20 cellular contexts compared by ENCODE assay signal in genomic region chrX:17206584-17206983, GRCh38.
A peak's percentile ranks its signal among the peaks of the same experiment; 100 is the strongest.
DNase-seq lines count a peak whose midpoint lies in the region; ATAC-seq, FAIRE-seq and TF ChIP-seq lines count a peak whose summit lies in the region.
"Had no signal": no experiment of that assay in that cellular context is flagged by ENCODE, and none has a peak within 500 bp of the region (broad histone marks: within the 10 kb centered on the region; RNA-seq: fewer than 3 reads in every experiment).

No MANE protein-coding gene starts in this region.

- peak; percentile 93 for FAIRE-seq in H1 (lab: Jason Lieb, UNC)
- FAIRE-seq: A204.1, D721Med, G401.6, GM12891, GM19239, H54, K562 had no signal

- H3K4me3 Mint-ChIP-seq in activated T-cell treated with anti-CD3 and anti-CD28 coated beads, Interleukin-2, amount 50 U/mL, for 4 hours: no peak overlapping the region
- H3K4me3 Mint-ChIP-seq: CD4-positive, alpha-beta T cell had no signal

- no peak overlapping the region for H2BK20ac ChIP-seq in H1 (ENCODE audit: low read length)

- ATAC-seq in activated T-cell treated with anti-CD3 and anti-CD28 coated beads, Interleukin-2, amount 50 U/mL, for 4 hours: no peak
- ATAC-seq: K562 had no signal

- H4K8ac ChIP-seq in H1 (ENCODE audit: extremely low read depth, insufficient read depth, low read length): no peak overlapping the region

- peak overlapping the region; percentile 19 to 33; a peak in 3 of 4 replicates for H3K4me2 ChIP-seq in H1 (ENCODE audit: insufficient read depth in 1 of 2, low read depth in 2 of 2, low read length in 2 of 2)

- CTCF ChIA-PET in H1 (lab: Charles Lee; ENCODE audit: partially characterized antibody): interaction anchor here (0.8 to 1.6 kb wide), 2 partner anchors 12 to 85 kb away, joined by 3 read pairs; no protein-coding TSS in a partner anchor

- H3K9ac ChIP-seq in HUES6 (ENCODE audit: low read length) (peak overlapping the region; percentile 31), H1 (replicated peaks in 1 of 4; ENCODE audit: extremely low read depth in 1 of 4, low read depth in 3 of 4, low read length in 3 of 4) (no peak overlapping the region), iPS-20b (ENCODE audit: low read depth, low read length) (peak overlapping the region; percentile 7; the same call in 1 of the 2 replicates)

- H2BK15ac ChIP-seq in H1 (ENCODE audit: low read length): no peak overlapping the region

- no peak for TF ChIP-seq EP300 in H1 (IDR thresholded peaks at IDR 0.05; ENCODE audit: borderline replicate concordance in 1 of 2, low read depth in 2 of 2, low read length in 2 of 2)

- DNase-seq in H7 (peak; percentile 17), H1 (ENCODE audit: low read depth in 1 of 2, low spot score in 2 of 2) (no peak), mesenteric fat pad (ENCODE audit: low spot score) (no peak)
- no peak for DNase-seq in activated CD4-positive, CD25-positive, alpha-beta regulatory T cell (lab: John Stamatoyannopoulos, UW)
- no peak for DNase-seq in activated T-cell treated with anti-CD3 and anti-CD28 coated beads, Interleukin-2, amount 50 U/mL, for 4 hours
- no peak for DNase-seq in activated CD8-positive, alpha-beta memory T cell treated with anti-CD3 and anti-CD28 coated beads for 24 hours
- DNase-seq: AML-193; Caco-2; CD4-positive, alpha-beta T cell; IMR-90 had no signal

- no peak overlapping the region for H3K23ac ChIP-seq in H1 (ENCODE audit: insufficient read length)

- no peak overlapping the region for H4K5ac ChIP-seq in H1 (ENCODE audit: insufficient read length, low read depth, low read length)

- H3K4me3 ChIP-seq in H7 (ENCODE audit: insufficient read depth, low read depth, low read length) (no peak overlapping the region), HUES6 (ENCODE audit: low read depth, low read length) (no peak overlapping the region; the same call in 1 of the 2 replicates), H1 (ENCODE audit: extremely low read depth in 1 of 4, insufficient read depth in 2 of 4, low read depth in 3 of 4, low read length in 4 of 4) (no peak overlapping the region), iPS-20b (ENCODE audit: low read length) (peak overlapping the region; percentile 22; the same call in 1 of the 2 replicates)
- H3K4me3 ChIP-seq: K562 had no signal

- 0 out of 2 replicates have a peak overlapping the region, but pooled peaks have one; percentile 71 for H2BK12ac ChIP-seq in H1 (ENCODE audit: low read depth, low read length)

- POLR2A ChIA-PET in H1 (lab: Charles Lee; ENCODE audit: partially characterized antibody): no interaction called here

- TF ChIP-seq POLR2A in H1 (IDR thresholded peaks at IDR 0.05; ENCODE audit: control extremely low read depth in 1 of 2, low read depth in 2 of 2, low read length in 2 of 2): no peak

- 8% methylated on average over 1 of the region's 1 CpG; no CpG with 5 or more reads in 1 of the 2 experiments for WGBS in H1 (ENCODE audit: extremely low coverage in 1 of 2, insufficient coverage in 1 of 2, insufficient read length in 1 of 2, insufficient replicate concordance in 2 of 2, low coverage in 1 of 2, low lambda C conversion rate in 2 of 2, missing lambda C conversion rate in 1 of 2), 2 experiments

- no peaks in the 10 kb centered on the region for H3K36me3 Mint-ChIP-seq in activated T-cell treated with anti-CD3 and anti-CD28 coated beads, Interleukin-2, amount 50 U/mL, for 4 hours (ENCODE audit: insufficient read depth)

- H3K56ac ChIP-seq in H1 (replicated peaks; ENCODE audit: insufficient read length, low read depth, low read length): no peak overlapping the region

- H3K4me1 ChIP-seq in HUES6 (ENCODE audit: control insufficient read depth, insufficient read depth, low read length): peaks cover 40% of the 10 kb centered on the region
- peaks cover 0 to 18% (median 9%) of the 10 kb centered on the region in 4 experiments; a peak in 3 of 7 replicates for H3K4me1 ChIP-seq in H1 (replicated peaks in 1 of 4; ENCODE audit: control insufficient read depth in 3 of 4, insufficient read depth in 4 of 4, low read length in 3 of 4)
- H3K4me1 ChIP-seq in iPS-20b (ENCODE audit: insufficient read depth, low read length): peaks cover 22% of the 10 kb centered on the region
- H3K4me1 ChIP-seq: Caco-2 had no signal

- no peak for TF ChIP-seq RAD21 in H1 (IDR thresholded peaks at IDR 0.05 in 1 of 2, conservative IDR thresholded peaks at IDR 0.05 in 1 of 2; ENCODE audit: low read depth in 2 of 2, low read length in 2 of 2)

- H2AK5ac ChIP-seq in H1 (ENCODE audit: low read depth, low read length): no peak overlapping the region

- H3K9me3 Mint-ChIP-seq in activated T-cell treated with anti-CD3 and anti-CD28 coated beads, Interleukin-2, amount 50 U/mL, for 4 hours: no peaks in the 10 kb centered on the region
- H3K9me3 Mint-ChIP-seq: CD4-positive, alpha-beta T cell had no signal

- H3K27me3 ChIP-seq in H7 (ENCODE audit: control insufficient read depth, insufficient read depth, low read length): no peaks in the 10 kb centered on the region
- peaks cover 3% of the 10 kb centered on the region; the same call in 1 of the 2 replicates for H3K27me3 ChIP-seq in HUES6 (ENCODE audit: control insufficient read depth, insufficient read depth, low read length)
- no peaks in the 10 kb centered on the region for H3K27me3 ChIP-seq in H1 (replicated peaks in 1 of 4; ENCODE audit: control insufficient read depth in 3 of 4, extremely low read depth in 1 of 4, insufficient read depth in 3 of 4, low read length in 3 of 4)
- H3K27me3 ChIP-seq in iPS-20b (ENCODE audit: insufficient read depth, low read length): no peaks in the 10 kb centered on the region

- no peaks in the 10 kb centered on the region for H3K79me2 ChIP-seq in H1 (ENCODE audit: control insufficient read depth in 1 of 2, insufficient read depth in 2 of 2, low read length in 2 of 2)

- H3K14ac ChIP-seq in H1 (ENCODE audit: insufficient read length): no peak overlapping the region

- H3K27me3 Mint-ChIP-seq in activated T-cell treated with anti-CD3 and anti-CD28 coated beads, Interleukin-2, amount 50 U/mL, for 4 hours (ENCODE audit: low read depth): peaks cover 2% of the 10 kb centered on the region
- H3K27me3 Mint-ChIP-seq: CD4-positive, alpha-beta T cell had no signal

- peak overlapping the region; percentile 81; the same call in 1 of the 2 replicates for H2BK5ac ChIP-seq in H1 (ENCODE audit: low read depth, low read length)

- H3K36me3 ChIP-seq in H7 (replicated peaks; ENCODE audit: control insufficient read depth, insufficient read depth, low read length): no peaks in the 10 kb centered on the region
- no peaks in the 10 kb centered on the region for H3K36me3 ChIP-seq in HUES6 (ENCODE audit: control insufficient read depth, insufficient read depth, low read length)
- H3K36me3 ChIP-seq in H1 (ENCODE audit: control insufficient read depth in 2 of 4, insufficient read depth in 4 of 4, low read length in 3 of 4): peaks cover 0 to 3% (median 0%) of the 10 kb centered on the region in 4 experiments; a peak in 2 of 8 replicates
- H3K36me3 ChIP-seq in iPS-20b (ENCODE audit: insufficient read depth, low read depth, low read length): no peaks in the 10 kb centered on the region

- H2BK120ac ChIP-seq in H1 (replicated peaks; ENCODE audit: low read depth, low read length): peak overlapping the region; percentile 57

- no peak overlapping the region for H3K4ac ChIP-seq in H1 (replicated peaks; ENCODE audit: insufficient read length, low read depth, low read length)

- H2AFZ ChIP-seq in H1 (ENCODE audit: low read length): no peak overlapping the region

- TF ChIP-seq CTCF in H1 (IDR thresholded peaks at IDR 0.05; ENCODE audit: control extremely low read depth in 1 of 3, insufficient read depth in 1 of 3, low read depth in 1 of 3, low read length in 3 of 3): no peak

- H3K23me2 ChIP-seq in H1 (ENCODE audit: low read depth, low read length): no peaks in the 10 kb centered on the region

- H3K18ac ChIP-seq in H1 (ENCODE audit: extremely low read depth, low read length): no peak overlapping the region

- peaks cover 17% of the 10 kb centered on the region for H3K9me3 ChIP-seq in HUES6 (ENCODE audit: control insufficient read depth, insufficient read depth, low read depth, low read length)
- peaks cover 4 to 7% of the 10 kb centered on the region in 2 experiments for H3K9me3 ChIP-seq in H1 (ENCODE audit: insufficient read depth in 2 of 2, low read depth in 1 of 2, low read length in 1 of 2)
- peaks cover 9% of the 10 kb centered on the region; the same call in 1 of the 2 replicates for H3K9me3 ChIP-seq in iPS-20b (ENCODE audit: insufficient read depth, low read depth, low read length)
- H3K9me3 ChIP-seq: Caco-2 had no signal

- peak overlapping the region; percentile 63 for H3K27ac ChIP-seq in HUES6 (ENCODE audit: low read depth, low read length)
- no peak overlapping the region for H3K27ac ChIP-seq in H1 (ENCODE audit: low read depth, low read length)
- H3K27ac ChIP-seq in iPS-20b (ENCODE audit: low read length): peak overlapping the region; percentile 93
- H3K27ac ChIP-seq: C4-2B had no signal

- H4K20me1 ChIP-seq in H1 (replicated peaks in 1 of 2; ENCODE audit: control insufficient read depth in 1 of 2, insufficient read depth in 2 of 2, low read length in 2 of 2): no peaks in the 10 kb centered on the region

- no peaks in the 10 kb centered on the region for H3K79me1 ChIP-seq in H1 (ENCODE audit: low read depth, low read length)

- no peaks in the 10 kb centered on the region for H3K4me1 Mint-ChIP-seq in activated T-cell treated with anti-CD3 and anti-CD28 coated beads, Interleukin-2, amount 50 U/mL, for 4 hours (ENCODE audit: low read depth)

- no peak overlapping the region for H4K91ac ChIP-seq in H1 (replicated peaks; ENCODE audit: insufficient read length, low read length)

TF ChIP-seq in H1, 55 proteins besides CTCF, POLR2A, EP300 and RAD21 (continues in another document):
- no peak for TF ChIP-seq USF2 (IDR thresholded peaks at IDR 0.05; ENCODE audit: low read length)
- no peak for TF ChIP-seq BCL11A (IDR thresholded peaks at IDR 0.05; ENCODE audit: low read depth in 2 of 2, low read length in 2 of 2)
- no peak for TF ChIP-seq YY1 (IDR thresholded peaks at IDR 0.05; ENCODE audit: low read depth, low read length)
- no peak for TF ChIP-seq CBX8 (IDR thresholded peaks at IDR 0.05; ENCODE audit: borderline replicate concordance, low read depth, low read length)
- no peak for TF ChIP-seq ATF3 (IDR thresholded peaks at IDR 0.05; ENCODE audit: insufficient read depth, low read depth, low read length)
- no peak for TF ChIP-seq HDAC2 (IDR thresholded peaks at IDR 0.05; ENCODE audit: borderline replicate concordance in 1 of 2, low read depth in 2 of 2, low read length in 2 of 2)
- no peak for TF ChIP-seq BACH1 (IDR thresholded peaks at IDR 0.05; ENCODE audit: low read length)

Comparison
In these comparisons a context has a peak if more than half of its experiments do, and no peak if none do; other contexts are left out.
1. H3K9ac ChIP-seq: peak in HUES6 (single experiment) and iPS-20b (single experiment); none in H1 (0 of 4).